1 cellular context compared by ENCODE assay signal in genomic region chr6:16182428-16182827, GRCh38.
TF ChIP-seq lines count a peak whose summit lies in the region.

No MANE protein-coding gene starts in this region.

TF ChIP-seq in K562, 482 proteins besides CTCF, POLR2A, EP300 and RAD21:
- no peak for TF ChIP-seq HDGF (IDR thresholded peaks at IDR 0.05)
- no peak for TF ChIP-seq FUS (optimal IDR thresholded peaks at IDR 0.05; ENCODE audit: low read depth, low read length)
- TF ChIP-seq ZNF140 (CRISPR knock-in tag; IDR thresholded peaks at IDR 0.05): no peak
- no peak for TF ChIP-seq CREB3 (tag; conservative IDR thresholded peaks at IDR 0.05; ENCODE audit: low read depth)
- no peak for TF ChIP-seq ETS1 (conservative IDR thresholded peaks at IDR 0.05; ENCODE audit: control insufficient read depth, low read depth, low read length)
- no peak for TF ChIP-seq ZNF609 (CRISPR knock-in tag; IDR thresholded peaks at IDR 0.05; ENCODE audit: borderline replicate concordance)
- TF ChIP-seq HIVEP1 (CRISPR knock-in tag; IDR thresholded peaks at IDR 0.05): no peak
